Comparison of ENCODE assay signal across 19 cellular contexts in genomic region chr19:18310118-18310909, GRCh38. TPM values are rescaled to one million over a fixed set of nuclear protein-coding genes. Genes with fewer than 3 reads are reported as not detected.
DNase-seq lines count a peak whose midpoint lies in the region; ATAC-seq lines count a peak whose summit lies in the region.
"Had no signal": no experiment of that assay in that cellular context is flagged by ENCODE, and none has a peak within 500 bp of the region (broad histone marks: within the 10 kb centered on the region; RNA-seq: fewer than 3 reads in every experiment).

No MANE protein-coding gene starts in this region.

- H3K4me3 Mint-ChIP-seq in stimulated activated naive CD8-positive, alpha-beta T cell treated with anti-CD3 and anti-CD28 coated beads, Interleukin-15, Interleukin-2, amounts not matched to agents 100 ng/mL and 50 ng/mL, for 24 hours = no peak overlapping the region
- H3K4me3 Mint-ChIP-seq in activated naive CD8-positive, alpha-beta T cell treated with anti-CD3 and anti-CD28 coated beads, Interleukin-2, amount 10 ng/mL, durations not matched to agents 7 days and 5 days = no peak overlapping the region
- H3K4me3 Mint-ChIP-seq: CD14-positive monocyte; naive thymus-derived CD4-positive, alpha-beta T cell; T-helper 1 cell treated with Interleukin-12 subunit alpha and Interleukin-12 subunit beta and Interleukin-4 antibody, amounts not matched to agents 30 μg/mL and 1 μg/mL, for 36 hours had no signal

- peaks cover 34% of the 10 kb centered on the region for H3K4me1 Mint-ChIP-seq in stimulated activated naive CD8-positive, alpha-beta T cell treated with anti-CD3 and anti-CD28 coated beads, Interleukin-15, Interleukin-2, amounts not matched to agents 100 ng/mL and 50 ng/mL, for 24 hours (ENCODE audit: low read depth)
- H3K4me1 Mint-ChIP-seq in activated naive CD8-positive, alpha-beta T cell treated with anti-CD3 and anti-CD28 coated beads, Interleukin-2, amount 10 ng/mL, durations not matched to agents 7 days and 5 days = peaks cover 26% of the 10 kb centered on the region

- no peaks in the 10 kb centered on the region for H3K27me3 ChIP-seq in mucosa of rectum (ENCODE audit: control insufficient read depth in 2 of 2, insufficient read depth in 2 of 2, low read length in 2 of 2)
- H3K27me3 ChIP-seq: heart left ventricle had no signal

- H3K9ac ChIP-seq in mucosa of rectum (ENCODE audit: low read depth in 1 of 2, low read length in 2 of 2) = peak overlapping the region in 1 of 2 donors; percentile 62

- ATAC-seq in stimulated activated naive CD8-positive, alpha-beta T cell treated with anti-CD3 and anti-CD28 coated beads, Interleukin-15, Interleukin-2, amounts not matched to agents 100 U/mL and 50 U/mL, for 24 hours = no peak
- no peak for ATAC-seq in activated naive CD8-positive, alpha-beta T cell treated with anti-CD3 and anti-CD28 coated beads, Interleukin-2, amount 10 ng/mL, durations not matched to agents 7 days and 5 days (ENCODE audit: low read depth)
- ATAC-seq in HG02678 (IDR thresholded peaks at IDR 0.05; ENCODE audit: unreplicated experiment) = no peak
- ATAC-seq: heart left ventricle; naive thymus-derived CD4-positive, alpha-beta T cell had no signal

- peaks cover 38% of the 10 kb centered on the region for H3K36me3 Mint-ChIP-seq in stimulated activated naive CD8-positive, alpha-beta T cell treated with anti-CD3 and anti-CD28 coated beads, Interleukin-15, Interleukin-2, amounts not matched to agents 100 ng/mL and 50 ng/mL, for 24 hours (ENCODE audit: low read depth)
- H3K36me3 Mint-ChIP-seq in activated naive CD8-positive, alpha-beta T cell treated with anti-CD3 and anti-CD28 coated beads, Interleukin-2, amount 10 ng/mL, durations not matched to agents 7 days and 5 days = peaks cover 36% of the 10 kb centered on the region

- H3K4me3 ChIP-seq in mucosa of rectum (ENCODE audit: low read length in 2 of 2) = no peak overlapping the region
- H3K4me3 ChIP-seq: heart left ventricle had no signal

- POLR2A ChIA-PET in activated naive CD8-positive, alpha-beta T cell treated with anti-CD3 and anti-CD28 coated beads, Interleukin-2, amount 10 ng/mL, durations not matched to agents 7 days and 5 days (lab: Charles Lee) = interaction anchor here (0.5 to 17.4 kb wide), 5 partner anchors 8 to 33 kb away, joined by 5 to 1033 read pairs (median 5); partner anchors contain the start of genes IQCN, JUND and LSM4

- H3K9me3 ChIP-seq in mucosa of rectum (ENCODE audit: control insufficient read depth in 2 of 2, low read length in 2 of 2) = no peaks in the 10 kb centered on the region
- H3K9me3 ChIP-seq: heart left ventricle had no signal

- H3K4me1 ChIP-seq in mucosa of rectum (ENCODE audit: control insufficient read depth in 2 of 2, insufficient read depth in 2 of 2, low read length in 2 of 2) = peaks cover 34% of the 10 kb centered on the region in 2 donors

- peak overlapping the region; percentile 70 to 72 for H3K27ac ChIP-seq in mucosa of rectum (ENCODE audit: low read depth in 2 of 2, low read length in 2 of 2)
- H3K27ac ChIP-seq: heart left ventricle had no signal

- no peaks in the 10 kb centered on the region for H3K27me3 Mint-ChIP-seq in stimulated activated naive CD8-positive, alpha-beta T cell treated with anti-CD3 and anti-CD28 coated beads, Interleukin-15, Interleukin-2, amounts not matched to agents 100 ng/mL and 50 ng/mL, for 24 hours
- H3K27me3 Mint-ChIP-seq in activated naive CD8-positive, alpha-beta T cell treated with anti-CD3 and anti-CD28 coated beads, Interleukin-2, amount 10 ng/mL, durations not matched to agents 7 days and 5 days = no peaks in the 10 kb centered on the region
- H3K27me3 Mint-ChIP-seq: naive thymus-derived CD4-positive, alpha-beta T cell had no signal

- DNase-seq in stimulated activated naive CD8-positive, alpha-beta T cell treated with anti-CD3 and anti-CD28 coated beads, Interleukin-15, Interleukin-2, amounts not matched to agents 100 U/mL and 50 U/mL, for 24 hours = no peak
- peak; percentile 40 for DNase-seq in activated naive CD8-positive, alpha-beta T cell treated with anti-CD3 and anti-CD28 coated beads, Interleukin-2, amount 10 ng/mL, durations not matched to agents 7 days and 5 days
- DNase-seq in DMS53 treated with DMSO at 0.1 percent for 48 hours (lab: John Stamatoyannopoulos, UW; ENCODE audit: unreplicated experiment) = no peak
- DNase-seq in MV-4-11 (lab: John Stamatoyannopoulos, UW) = no peak
- no peak for DNase-seq in NCI-H1105 (lab: John Stamatoyannopoulos, UW)
- DNase-seq: ACHN; cerebellar nuclear complex; effector memory CD4-positive, alpha-beta T cell; heart left ventricle; Karpas-422; naive thymus-derived CD4-positive, alpha-beta T cell; NCI-H524 treated with DMSO at 0.1 percent for 48 hours; SHP77 treated with DMSO at 0.1 percent for 48 hours; stimulated activated CD4-positive, alpha-beta T cell treated with anti-CD3 and anti-CD28 coated beads, Interleukin-4, amount 100 ng/mL, for 4 hours had no signal

- H3K27ac Mint-ChIP-seq in stimulated activated naive CD8-positive, alpha-beta T cell treated with anti-CD3 and anti-CD28 coated beads, Interleukin-15, Interleukin-2, amounts not matched to agents 100 ng/mL and 50 ng/mL, for 24 hours = peak overlapping the region; percentile 49
- H3K27ac Mint-ChIP-seq in activated naive CD8-positive, alpha-beta T cell treated with anti-CD3 and anti-CD28 coated beads, Interleukin-2, amount 10 ng/mL, durations not matched to agents 7 days and 5 days = peak overlapping the region; percentile 12
- H3K27ac Mint-ChIP-seq: T-helper 1 cell treated with Interleukin-12 subunit alpha and Interleukin-12 subunit beta and Interleukin-4 antibody, amounts not matched to agents 30 μg/mL and 1 μg/mL, for 36 hours had no signal

- peaks cover 6 to 35% of the 10 kb centered on the region in 2 donors for H3K36me3 ChIP-seq in mucosa of rectum (ENCODE audit: control insufficient read depth in 2 of 2, insufficient read depth in 2 of 2, low read length in 2 of 2)

- no peaks in the 10 kb centered on the region for H3K9me3 Mint-ChIP-seq in stimulated activated naive CD8-positive, alpha-beta T cell treated with anti-CD3 and anti-CD28 coated beads, Interleukin-15, Interleukin-2, amounts not matched to agents 100 ng/mL and 50 ng/mL, for 24 hours
- H3K9me3 Mint-ChIP-seq in activated naive CD8-positive, alpha-beta T cell treated with anti-CD3 and anti-CD28 coated beads, Interleukin-2, amount 10 ng/mL, durations not matched to agents 7 days and 5 days = no peaks in the 10 kb centered on the region
- H3K9me3 Mint-ChIP-seq: CD14-positive monocyte; naive thymus-derived CD4-positive, alpha-beta T cell; T-helper 1 cell treated with Interleukin-12 subunit alpha and Interleukin-12 subunit beta and Interleukin-4 antibody, amounts not matched to agents 30 μg/mL and 1 μg/mL, for 36 hours had no signal

RNA-seq across cellular contexts. Expression of gene LSM4, which starts 12.6 kb away (rescaled TPM):
- total RNA-seq in activated naive CD8-positive, alpha-beta T cell treated with anti-CD3 and anti-CD28 coated beads, Interleukin-2, amount 10 ng/mL, durations not matched to agents 7 days and 5 days = 100 to 1,000 TPM; 151 to 157 TPM

RNA-seq across cellular contexts. Expression of gene JUND, which starts 28.9 kb away (rescaled TPM):
- 100 to 1,000 TPM; 366 to 394 TPM for total RNA-seq in activated naive CD8-positive, alpha-beta T cell treated with anti-CD3 and anti-CD28 coated beads, Interleukin-2, amount 10 ng/mL, durations not matched to agents 7 days and 5 days

RNA-seq across cellular contexts. Expression of gene PGPEP1, which starts 30.1 kb away (rescaled TPM):
- 10 to 100 TPM; 41.3 to 45.7 TPM for total RNA-seq in activated naive CD8-positive, alpha-beta T cell treated with anti-CD3 and anti-CD28 coated beads, Interleukin-2, amount 10 ng/mL, durations not matched to agents 7 days and 5 days

RNA-seq across cellular contexts. Expression of gene IQCN, which starts 36.1 kb away (rescaled TPM):
- 1 to 10 TPM; 5.0 to 5.2 TPM for total RNA-seq in activated naive CD8-positive, alpha-beta T cell treated with anti-CD3 and anti-CD28 coated beads, Interleukin-2, amount 10 ng/mL, durations not matched to agents 7 days and 5 days
